ENCODE assay signal across 19 cellular contexts in the genomic region with DNA sequence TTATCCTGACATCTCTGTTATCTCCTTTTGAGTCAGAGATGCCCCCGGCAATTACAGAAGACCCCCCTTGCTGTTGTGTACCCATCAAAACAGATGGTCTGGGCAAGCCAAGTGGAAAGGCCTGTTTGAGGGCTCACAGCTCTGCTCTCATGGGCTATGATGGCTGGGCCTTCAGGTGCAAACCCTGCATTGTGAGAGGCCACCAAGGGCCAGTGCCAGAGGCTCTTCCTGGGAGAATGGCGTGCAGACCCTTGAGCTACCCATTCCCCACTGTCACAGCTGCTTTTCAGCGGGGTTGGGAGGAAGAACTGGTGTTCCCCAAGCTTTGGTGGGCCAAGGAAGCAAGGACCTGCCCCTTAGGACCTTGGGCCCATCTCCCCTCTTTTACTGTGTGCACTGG.
DNase-seq lines count a peak whose midpoint lies in the region; ATAC-seq, FAIRE-seq and TF ChIP-seq lines count a peak whose summit lies in the region.
"Had no signal": no experiment of that assay in that cellular context is flagged by ENCODE, and none has a peak within 500 bp of the region (broad histone marks: within the 10 kb centered on the region; RNA-seq: fewer than 3 reads in every experiment).

No MANE protein-coding gene starts in this region.

- no peaks in the 10 kb centered on the region for H3K36me3 Mint-ChIP-seq in type B pancreatic cell
- H3K36me3 Mint-ChIP-seq: CD8-positive, alpha-beta T cell had no signal

- H3K27me3 Mint-ChIP-seq in type B pancreatic cell = peaks cover 68% of the 10 kb centered on the region

- TF ChIP-seq POLR2A in GM12892 (IDR thresholded peaks at IDR 0.05; ENCODE audit: low read depth, low read length) = no peak

- TF ChIP-seq CTCF in type B pancreatic cell (conservative IDR thresholded peaks at IDR 0.05) = no peak

- no peaks in the 10 kb centered on the region for H3K4me1 Mint-ChIP-seq in type B pancreatic cell (ENCODE audit: unreplicated experiment)
- H3K4me1 Mint-ChIP-seq: B cell had no signal

- DNase-seq in activated CD8-positive, alpha-beta memory T cell treated with anti-CD3 and anti-CD28 coated beads for 24 hours = peak; percentile 42
- DNase-seq in activated CD8-positive, alpha-beta memory T cell treated with anti-CD3 and anti-CD28 coated beads, Interleukin-2, amount 50 U/mL, for 4 hours = no peak
- DNase-seq in RPMI8226 (peak; percentile 1), mesenteric fat pad (ENCODE audit: low spot score) (peak; percentile 51), type B pancreatic cell (ENCODE audit: extremely low spot score, unreplicated experiment) (peak; percentile 42), posterior cingulate gyrus (no peak), GM12892 (ENCODE audit: insufficient read length) (no peak)
- DNase-seq: 8988T, Calu3, DND-41, EL, GOT3, H9, IMR-90 had no signal

- ATAC-seq in GM18498 (IDR thresholded peaks at IDR 0.05; ENCODE audit: unreplicated experiment) = no peak
- ATAC-seq: CD8-positive, alpha-beta T cell had no signal

- no peaks in the 10 kb centered on the region for H3K9me3 Mint-ChIP-seq in type B pancreatic cell
- H3K9me3 Mint-ChIP-seq: CD8-positive, alpha-beta T cell had no signal

- intact Hi-C loops in posterior cingulate gyrus (cut with DNase I) = no loop called here

- FAIRE-seq in GM12892 (lab: Jason Lieb, UNC) = no peak
- FAIRE-seq: GM12891, HTR-8/SVneo had no signal

- H3K27ac Mint-ChIP-seq in type B pancreatic cell = no peak overlapping the region
- H3K27ac Mint-ChIP-seq: B cell; CD8-positive, alpha-beta T cell; H9 had no signal

- no peak overlapping the region for H3K4me3 Mint-ChIP-seq in type B pancreatic cell
- H3K4me3 Mint-ChIP-seq: B cell; CD8-positive, alpha-beta T cell; H9 had no signal

Comparison
In these comparisons a context has a peak if more than half of its experiments do, and no peak if none do; other contexts are left out.
1. DNase-seq: peak in activated CD8-positive, alpha-beta memory T cell treated with anti-CD3 and anti-CD28 coated beads for 24 hours (single experiment), RPMI8226 (single experiment), mesenteric fat pad (single experiment) and type B pancreatic cell (single experiment); none in activated CD8-positive, alpha-beta memory T cell treated with anti-CD3 and anti-CD28 coated beads, Interleukin-2, amount 50 U/mL, for 4 hours (single experiment), posterior cingulate gyrus (0 of 10) and GM12892 (single experiment).